Comparison of ENCODE assay signal across 8 cellular contexts in genomic region chr3:4979401-4980228, GRCh38. TPM values are rescaled to one million over a fixed set of nuclear protein-coding genes. Genes with fewer than 3 reads are reported as not detected.
DNase-seq lines count a peak whose midpoint lies in the region; ATAC-seq and TF ChIP-seq lines count a peak whose summit lies in the region.

Gene BHLHE40 (plus strand): TSS chr3:4979437. CDS start chr3:4979719, 282 bp downstream.

- peaks cover 9% of the 10 kb centered on the region for H3K36me3 ChIP-seq in thoracic aorta

- CTCF ChIA-PET in RWPE1 (lab: Yijun Ruan, JAX), result interaction anchor here (0.9 to 1.3 kb wide), 3 partner anchors 15 to 78 kb away, joined by 3 to 7 read pairs (median 4); no protein-coding TSS in a partner anchor

- ATAC-seq in HG02798 (IDR thresholded peaks at IDR 0.05; ENCODE audit: poor library complexity, unreplicated experiment) (peak; percentile 8), thoracic aorta (ENCODE audit: insufficient number of reproducible peaks, low FRiP score, low read depth) (peak; percentile 1)

- TF ChIP-seq CTCF in RWPE1 (conservative IDR thresholded peaks at IDR 0.05; ENCODE audit: low read depth) (no peak), thoracic aorta (IDR thresholded peaks at IDR 0.05) (no peak)

- DNase-seq in NCI-H2081 (lab: John Stamatoyannopoulos, UW), result peak; percentile 46 to 75
- no peak for DNase-seq in NCI-H2081 treated with DMSO at 0.1 percent for 48 hours (lab: John Stamatoyannopoulos, UW)
- no peak for DNase-seq in RWPE1 (ENCODE audit: low spot score)
- peak; percentile 67 for DNase-seq in ecto neural progenitor cell (ENCODE audit: low spot score)
- DNase-seq in medulla oblongata (ENCODE audit: extremely low spot score), result peak; percentile 30
- no peak for DNase-seq in thoracic aorta (ENCODE audit: low spot score)
- DNase-seq in SKM-1 (lab: John Stamatoyannopoulos, UW; ENCODE audit: unreplicated experiment), result no peak

- H3K4me3 ChIP-seq in thoracic aorta, result peak within 1 kb of the TSS; percentile 93

- H3K9me3 ChIP-seq in thoracic aorta, result no peaks in the 10 kb centered on the region

- peak within 1 kb of the TSS; percentile 99 for H3K27ac ChIP-seq in RWPE1
- H3K27ac ChIP-seq in thoracic aorta, result peak within 1 kb of the TSS; percentile 96 to 99

- H3K27me3 ChIP-seq in thoracic aorta (replicated peaks; ENCODE audit: insufficient read depth), result no peaks in the 10 kb centered on the region

- POLR2A ChIA-PET in RWPE1 (lab: Yijun Ruan, JAX; ENCODE audit: low non-redundant PET), result interaction anchor here (0.7 to 1.1 kb wide), 3 partner anchors 34 to 268 kb away, joined by 3 to 4 read pairs (median 4); no protein-coding TSS in a partner anchor

- H3K4me1 ChIP-seq in thoracic aorta (ENCODE audit: control insufficient read depth in 1 of 2, low read depth in 2 of 2), result peaks cover 21 to 50% of the 10 kb centered on the region in 2 donors

RNA-seq across cellular contexts. Expression of gene BHLHE40, which starts in this region (rescaled TPM):
- 100 to 1,000 TPM in 1 of 2 donors, 10 to 100 TPM in 1; 47.2 to 109 TPM for total RNA-seq in thoracic aorta

Comparison
In these comparisons a context has a peak if more than half of its experiments do, and no peak if none do; other contexts are left out.
1. DNase-seq: peak in NCI-H2081 (2 of 2), ecto neural progenitor cell (single experiment) and medulla oblongata (single experiment); none in NCI-H2081 treated with DMSO at 0.1 percent for 48 hours (single experiment), RWPE1 (single experiment), thoracic aorta (single experiment) and SKM-1 (single experiment).